ENCODE assay signal across 1 cellular context in genomic region chr10:11894381-11895107, GRCh38.
TF ChIP-seq lines count a peak whose summit lies in the region.

No MANE protein-coding gene starts in this region.

TF ChIP-seq in K562, 482 proteins besides CTCF, POLR2A, EP300 and RAD21 (continued from another document and continues in another):
- TF ChIP-seq TBP (optimal IDR thresholded peaks at IDR 0.05; ENCODE audit: low read depth, low read length) (peak; percentile 97), CEBPZ (IDR thresholded peaks at IDR 0.05; ENCODE audit: borderline replicate concordance, low read depth, low read length) (no peak), ZBTB8A (IDR thresholded peaks at IDR 0.05; ENCODE audit: partially characterized antibody) (no peak), ZNF274 (IDR thresholded peaks at IDR 0.05; ENCODE audit: borderline replicate concordance, low read depth, low read length) (no peak), NRF1 (conservative IDR thresholded peaks at IDR 0.05 in 1 of 2, IDR thresholded peaks at IDR 0.05 in 1 of 2) (peak; percentile 46 to 47; a peak in 3 of 4 replicates), FOXK2 (conservative IDR thresholded peaks at IDR 0.05 in 1 of 2, IDR thresholded peaks at IDR 0.05 in 1 of 2; ENCODE audit: low read depth in 2 of 2) (peak in 1 of 2 experiments; percentile 31; a peak in 1 of 4 replicates), ZNF785 (CRISPR knock-in tag; IDR thresholded peaks at IDR 0.05) (no peak), CEBPG (CRISPR knock-in tag; IDR thresholded peaks at IDR 0.05) (no peak), CEBPG (tag; conservative IDR thresholded peaks at IDR 0.05 in 1 of 2, IDR thresholded peaks at IDR 0.05 in 1 of 2) (no peak), HDAC1 (IDR thresholded peaks at IDR 0.05) (peak in 1 of 2 experiments; percentile 16; a peak in 1 of 4 replicates), C11orf30 (IDR thresholded peaks at IDR 0.05; ENCODE audit: low read depth) (no peak), CBX5 (IDR thresholded peaks at IDR 0.05; ENCODE audit: borderline replicate concordance, low read depth) (no peak), ZNF76 (CRISPR knock-in tag; IDR thresholded peaks at IDR 0.05; ENCODE audit: borderline replicate concordance) (no peak), MITF (IDR thresholded peaks at IDR 0.05) (no peak), ZHX1 (conservative IDR thresholded peaks at IDR 0.05; ENCODE audit: low read length) (no peak), ZC3H11A (IDR thresholded peaks at IDR 0.05; ENCODE audit: low read depth, low read length) (no peak), TAF9B (IDR thresholded peaks at IDR 0.05; ENCODE audit: partially characterized antibody) (peak; percentile 97), USF1 (CRISPR knock-in tag; IDR thresholded peaks at IDR 0.05) (0 out of 2 replicates have a peak, but pooled peaks have one; percentile 8), GABPA (tag; conservative IDR thresholded peaks at IDR 0.05; ENCODE audit: low read depth) (peak; percentile 95), COPS2 (conservative IDR thresholded peaks at IDR 0.05) (no peak), ZNF23 (CRISPR knock-in tag; IDR thresholded peaks at IDR 0.05) (no peak), ZBTB7A (IDR thresholded peaks at IDR 0.05; ENCODE audit: borderline replicate concordance, control insufficient read depth, low read depth, low read length) (peak; percentile 93), ATF3 (IDR thresholded peaks at IDR 0.05) (no peak), ATF3 (CRISPR knock-in tag; conservative IDR thresholded peaks at IDR 0.05) (no peak), ZNF449 (CRISPR knock-in tag; IDR thresholded peaks at IDR 0.05) (no peak), SREBF1 (IDR thresholded peaks at IDR 0.05; ENCODE audit: borderline replicate concordance, low read depth, low read length) (no peak), BRF2 (IDR thresholded peaks at IDR 0.05; ENCODE audit: borderline replicate concordance, insufficient read depth, insufficient read length) (no peak), ZNF354B (CRISPR knock-in tag; IDR thresholded peaks at IDR 0.05) (no peak), ZNF316 (IDR thresholded peaks at IDR 0.05) (no peak), NEUROD1 (IDR thresholded peaks at IDR 0.05; ENCODE audit: borderline replicate concordance, low read depth, low read length, partially characterized antibody) (peak; percentile 82), TSC22D4 (tag; IDR thresholded peaks at IDR 0.05) (no peak), PHB (CRISPR knock-in tag; IDR thresholded peaks at IDR 0.05) (no peak), GTF2E2 (tag; IDR thresholded peaks at IDR 0.05) (peak; percentile 52; the same call in 1 of the 2 replicates), MYNN (IDR thresholded peaks at IDR 0.05) (no peak), MYNN (CRISPR knock-in tag; IDR thresholded peaks at IDR 0.05) (no peak), CREB3L1 (IDR thresholded peaks at IDR 0.05; ENCODE audit: borderline replicate concordance, low read depth) (no peak), ZNF644 (tag; IDR thresholded peaks at IDR 0.05; ENCODE audit: low read depth) (no peak), KLF6 (CRISPR knock-in tag; IDR thresholded peaks at IDR 0.05; ENCODE audit: borderline replicate concordance) (no peak), CLOCK (CRISPR knock-in tag; IDR thresholded peaks at IDR 0.05; ENCODE audit: borderline replicate concordance) (no peak), TEAD4 (IDR thresholded peaks at IDR 0.05; ENCODE audit: low read length) (no peak), TEAD4 (CRISPR knock-in tag; IDR thresholded peaks at IDR 0.05; ENCODE audit: borderline replicate concordance) (peak; percentile 85; the same call in 1 of the 2 replicates), ZNF444 (CRISPR knock-in tag; IDR thresholded peaks at IDR 0.05) (0 out of 2 replicates have a peak, but pooled peaks have one; percentile 24), USF2 (CRISPR knock-in tag; IDR thresholded peaks at IDR 0.05) (no peak), SNIP1 (IDR thresholded peaks at IDR 0.05; ENCODE audit: low read depth) (no peak), PHF8 (IDR thresholded peaks at IDR 0.05; ENCODE audit: borderline replicate concordance, low read length) (peak; percentile 68; the same call in 1 of the 2 replicates), ZNF780A (CRISPR knock-in tag; IDR thresholded peaks at IDR 0.05) (no peak), MNT (conservative IDR thresholded peaks at IDR 0.05) (peak; percentile 83 to 93)
